Comparison of ENCODE assay signal across 24 cellular contexts in genomic region chr17:40796846-40797245, GRCh38. TPM values are rescaled to one million over a fixed set of nuclear protein-coding genes. Genes with fewer than 3 reads are reported as not detected.
"Had no signal": no experiment of that assay in that cellular context is flagged by ENCODE, and none has a peak within 500 bp of the region (broad histone marks: within the 10 kb centered on the region; RNA-seq: fewer than 3 reads in every experiment).

No MANE protein-coding gene starts in this region.

- H3K27me3 ChIP-seq: MG63 had no signal

- H3K9me3 ChIP-seq: MG63, SK-N-SH had no signal

- H3K36me3 ChIP-seq: MG63 had no signal

- DNase-seq: Karpas-422, KG1, MG63, NCI-H1092, NCI-H1105 treated with DMSO at 0.1 percent for 48 hours, NCI-H1417 treated with DMSO at 0.1 percent for 48 hours, NCI-H146, NCI-H1694 treated with DMSO at 0.1 percent for 48 hours, NCI-H1930, NCI-H2081, NCI-H2171 treated with DMSO at 0.1 percent for 48 hours, NCI-H345, NCI-H446 treated with DMSO at 0.1 percent for 48 hours, NCI-H510A treated with DMSO at 0.1 percent for 48 hours, NCI-H526, NCI-H82, RPMI8226, SHP77, SK-N-SH, T-helper 1 cell had no signal

- H3K9ac ChIP-seq: SK-N-SH had no signal

- H3K4me2 ChIP-seq: SK-N-SH had no signal

- H3K27ac ChIP-seq: HL-60 had no signal

- H3K4me3 ChIP-seq: MG63 had no signal

- FAIRE-seq: HTR-8/SVneo, RCC 7860 had no signal

RNA-seq across cellular contexts. Expression of gene KRT28, which starts 2.9 kb away (rescaled TPM):
- total RNA-seq: SK-MEL-5 had no signal
- polyA plus RNA-seq: SK-N-SH had no signal

RNA-seq across cellular contexts. Expression of gene KRT27, which starts 14.5 kb away (rescaled TPM):
- polyA plus RNA-seq: SK-N-SH had no signal

RNA-seq across cellular contexts. Expression of gene KRT26, which starts 24.8 kb away (rescaled TPM):
- total RNA-seq: SK-MEL-5 had no signal
- polyA plus RNA-seq: SK-N-SH had no signal

RNA-seq across cellular contexts. Expression of gene KRT25, which starts 41.7 kb away (rescaled TPM):
- polyA plus RNA-seq: SK-N-SH had no signal
